ENCODE assay signal across 8 cellular contexts in genomic region chr14:103056322-103057027, GRCh38.
DNase-seq lines count a peak whose midpoint lies in the region; ATAC-seq lines count a peak whose summit lies in the region.

No MANE protein-coding gene starts in this region.

- H3K4me1 Mint-ChIP-seq in stimulated activated naive CD8-positive, alpha-beta T cell treated with anti-CD3 and anti-CD28 coated beads, Interleukin-15, Interleukin-2, amounts not matched to agents 100 ng/mL and 50 ng/mL, for 24 hours (ENCODE audit: low read depth) = peaks cover 11% of the 10 kb centered on the region
- H3K4me1 Mint-ChIP-seq in central memory CD8-positive, alpha-beta T cell = peaks cover 7% of the 10 kb centered on the region

- H3K27me3 Mint-ChIP-seq in stimulated activated naive CD8-positive, alpha-beta T cell treated with anti-CD3 and anti-CD28 coated beads, Interleukin-15, Interleukin-2, amounts not matched to agents 100 ng/mL and 50 ng/mL, for 24 hours = peaks cover 30% of the 10 kb centered on the region
- H3K27me3 Mint-ChIP-seq in central memory CD8-positive, alpha-beta T cell = peaks cover 53% of the 10 kb centered on the region

- peak overlapping the region; percentile 52 for H3K27ac ChIP-seq in layer of hippocampus (ENCODE audit: low read depth, low read length)
- H3K27ac ChIP-seq in substantia nigra (ENCODE audit: low read depth, low read length, poor library complexity, severe bottlenecking) = peak overlapping the region; percentile 70

- H3K27ac Mint-ChIP-seq in stimulated activated naive CD8-positive, alpha-beta T cell treated with anti-CD3 and anti-CD28 coated beads, Interleukin-15, Interleukin-2, amounts not matched to agents 100 ng/mL and 50 ng/mL, for 24 hours = no peak overlapping the region
- H3K27ac Mint-ChIP-seq in central memory CD8-positive, alpha-beta T cell (ENCODE audit: low read depth) = no peak overlapping the region

- no peak for DNase-seq in stimulated activated naive CD8-positive, alpha-beta T cell treated with anti-CD3 and anti-CD28 coated beads, Interleukin-15, Interleukin-2, amounts not matched to agents 100 U/mL and 50 U/mL, for 24 hours
- DNase-seq in NCI-H226 = peak; percentile 73
- no peak for DNase-seq in central memory CD8-positive, alpha-beta T cell (ENCODE audit: low spot score in 2 of 2)
- peak in 5 of 49 donors; percentile 31 to 45 (median 35) for DNase-seq in substantia nigra (lab: John Stamatoyannopoulos, UW)
- DNase-seq in SIG-M5 (lab: John Stamatoyannopoulos, UW) = no peak

- H3K27me3 ChIP-seq in layer of hippocampus (ENCODE audit: control insufficient read depth, insufficient read depth, low read length) = no peaks in the 10 kb centered on the region

- H3K9me3 Mint-ChIP-seq in stimulated activated naive CD8-positive, alpha-beta T cell treated with anti-CD3 and anti-CD28 coated beads, Interleukin-15, Interleukin-2, amounts not matched to agents 100 ng/mL and 50 ng/mL, for 24 hours = no peaks in the 10 kb centered on the region
- H3K9me3 Mint-ChIP-seq in central memory CD8-positive, alpha-beta T cell = no peaks in the 10 kb centered on the region

- H3K4me3 Mint-ChIP-seq in stimulated activated naive CD8-positive, alpha-beta T cell treated with anti-CD3 and anti-CD28 coated beads, Interleukin-15, Interleukin-2, amounts not matched to agents 100 ng/mL and 50 ng/mL, for 24 hours = peak overlapping the region; percentile 72
- peak overlapping the region; percentile 60 for H3K4me3 Mint-ChIP-seq in central memory CD8-positive, alpha-beta T cell

- H3K36me3 Mint-ChIP-seq in stimulated activated naive CD8-positive, alpha-beta T cell treated with anti-CD3 and anti-CD28 coated beads, Interleukin-15, Interleukin-2, amounts not matched to agents 100 ng/mL and 50 ng/mL, for 24 hours (ENCODE audit: low read depth) = no peaks in the 10 kb centered on the region
- H3K36me3 Mint-ChIP-seq in central memory CD8-positive, alpha-beta T cell (ENCODE audit: insufficient read depth) = peaks cover 1% of the 10 kb centered on the region

- ATAC-seq in stimulated activated naive CD8-positive, alpha-beta T cell treated with anti-CD3 and anti-CD28 coated beads, Interleukin-15, Interleukin-2, amounts not matched to agents 100 U/mL and 50 U/mL, for 24 hours = no peak
- ATAC-seq in central memory CD8-positive, alpha-beta T cell (replicated peaks; ENCODE audit: extremely low read depth, poor library complexity, severe bottlenecking) = no peak
- ATAC-seq in HG02642 (IDR thresholded peaks at IDR 0.05; ENCODE audit: poor library complexity, unreplicated experiment) = no peak
